25 cellular contexts compared by ENCODE assay signal in genomic region chr20:57704245-57704644, GRCh38. TPM values are rescaled to one million over a fixed set of nuclear protein-coding genes. Genes with fewer than 3 reads are reported as not detected.
DNase-seq lines count a peak whose midpoint lies in the region; ATAC-seq, FAIRE-seq and TF ChIP-seq lines count a peak whose summit lies in the region.
"Had no signal": no experiment of that assay in that cellular context is flagged by ENCODE, and none has a peak within 500 bp of the region (broad histone marks: within the 10 kb centered on the region; RNA-seq: fewer than 3 reads in every experiment).

No MANE protein-coding gene starts in this region.

- H3K4me1 ChIP-seq in A549 = peaks cover 81% of the 10 kb centered on the region
- peaks cover 2 to 18% of the 10 kb centered on the region in 2 donors for H3K4me1 ChIP-seq in neuronal stem cell (ENCODE audit: control insufficient read depth in 2 of 2, insufficient read depth in 1 of 2, low read depth in 1 of 2, low read length in 2 of 2)
- peaks cover 12% of the 10 kb centered on the region for H3K4me1 ChIP-seq in hepatocyte (ENCODE audit: insufficient read depth)

- no peak for ATAC-seq in A549
- ATAC-seq: activated CD4-positive, alpha-beta T cell treated with anti-CD3 and anti-CD28 coated beads for 36 hours; esophagus mucosa had no signal

- no peak for TF ChIP-seq RAD21 in A549 (conservative IDR thresholded peaks at IDR 0.05 in 1 of 2, IDR thresholded peaks at IDR 0.05 in 1 of 2)

- H3K4me3 ChIP-seq in A549 = peak overlapping the region; percentile 81; the same call in 2 of the 3 replicates
- H3K4me3 ChIP-seq in neuronal stem cell (ENCODE audit: low read length in 2 of 2) = no peak overlapping the region
- no peak overlapping the region for H3K4me3 ChIP-seq in hepatocyte
- H3K4me3 ChIP-seq: transverse colon had no signal

- H3K14ac ChIP-seq in neuronal stem cell (ENCODE audit: low read length) = no peak overlapping the region

- no peak overlapping the region for H2BK5ac ChIP-seq in neuronal stem cell (ENCODE audit: low read length)

- H4K8ac ChIP-seq in neuronal stem cell (ENCODE audit: low read depth, low read length) = no peak overlapping the region

- no peak overlapping the region for H2BK15ac ChIP-seq in neuronal stem cell (ENCODE audit: low read length)

- no peak overlapping the region for H2BK12ac ChIP-seq in neuronal stem cell (ENCODE audit: low read length)

- no peak for TF ChIP-seq CTCF in A549 (IDR thresholded peaks at IDR 0.05)
- TF ChIP-seq CTCF in hepatocyte (IDR thresholded peaks at IDR 0.05; ENCODE audit: poor library complexity) = no peak

- WGBS in A549 (ENCODE audit: missing lambda C conversion rate) = 83% methylated on average over 14 of the region's 14 CpGs
- no CpG with 5 or more reads among the region's 14 CpGs for WGBS in neuronal stem cell (ENCODE audit: extremely low coverage in 2 of 2, insufficient read length in 2 of 2, insufficient replicate concordance in 1 of 2), 2 donors
- WGBS in hepatocyte (ENCODE audit: low lambda C conversion rate, missing lambda C conversion rate) = 91% methylated on average over 14 of the region's 14 CpGs

- no peak for DNase-seq in A549 (ENCODE audit: low read depth in 1 of 2, low spot score in 1 of 2)
- DNase-seq in astrocyte of the hippocampus (ENCODE audit: low read depth, low spot score) = peak; percentile 6
- DNase-seq in neuronal stem cell (ENCODE audit: low spot score) = no peak
- no peak for DNase-seq in activated T-helper 1 cell treated with anti-CD3 and anti-CD28 coated beads, Interleukin-12 subunit alpha, Interleukin-12 subunit beta, Interleukin-2, Interleukin-4 antibody, amounts not matched to agents 30 ng/mL and 10 ng/mL and 1 ng/mL, durations not matched to agents 14 hours and 24 hours and 36 hours (ENCODE audit: low spot score)
- DNase-seq in hepatocyte (ENCODE audit: low spot score) = no peak
- DNase-seq in COLO668 (lab: John Stamatoyannopoulos, UW; ENCODE audit: unreplicated experiment) = no peak
- no peak for DNase-seq in NCI-H1105 treated with DMSO at 0.1 percent for 48 hours (lab: John Stamatoyannopoulos, UW)
- DNase-seq: activated CD4-positive, alpha-beta T cell treated with anti-CD3 and anti-CD28 coated beads for 36 hours; effector CD4-positive, alpha-beta T cell; GOT3; hippocampal formation; KBM-7; NCI-H2029; NCI-H2227 treated with DMSO at 0.1 percent for 48 hours; NCI-H774; OCI-M1; SIG-M5; small intestine; stimulated activated naive CD4-positive, alpha-beta T cell treated with Interleukin-2 at 50 U/mL for 16 hours; transverse colon had no signal

- H3K79me2 ChIP-seq in hepatocyte = peaks cover 97% of the 10 kb centered on the region

- peaks cover 66% of the 10 kb centered on the region for H4K20me1 ChIP-seq in hepatocyte (ENCODE audit: insufficient read depth, poor library complexity, severe bottlenecking)

- H4K91ac ChIP-seq in neuronal stem cell (ENCODE audit: low read depth, low read length, poor library complexity) = no peak overlapping the region

- no peaks in the 10 kb centered on the region for H3K9me2 ChIP-seq in hepatocyte (replicated peaks; ENCODE audit: insufficient read depth)

- no peak overlapping the region for H3K23ac ChIP-seq in neuronal stem cell (ENCODE audit: low read depth, low read length, poor library complexity)

- H2AK5ac ChIP-seq in neuronal stem cell (ENCODE audit: low read depth, low read length) = peak overlapping the region; percentile 24

- H3K79me1 ChIP-seq in neuronal stem cell (ENCODE audit: low read depth, low read length) = no peaks in the 10 kb centered on the region

- no peak overlapping the region for H3K9ac ChIP-seq in neuronal stem cell (ENCODE audit: low read depth, low read length, poor library complexity)

- H3K27me3 ChIP-seq in neuronal stem cell (ENCODE audit: control insufficient read depth in 3 of 3, insufficient read depth in 3 of 3, low read depth in 1 of 3, low read length in 3 of 3) (peaks cover 20 to 45% (median 21%) of the 10 kb centered on the region in 3 experiments), hepatocyte (no peaks in the 10 kb centered on the region)
- H3K27me3 ChIP-seq: transverse colon had no signal

- H3K18ac ChIP-seq in neuronal stem cell (ENCODE audit: low read length) = no peak overlapping the region

- no peak overlapping the region for H2BK120ac ChIP-seq in neuronal stem cell (ENCODE audit: low read depth, low read length)

- H3K4ac ChIP-seq in neuronal stem cell (ENCODE audit: low read length) = no peak overlapping the region

- peaks cover 9% of the 10 kb centered on the region for H3K27me3 Mint-ChIP-seq in IgD-negative memory B cell
- peaks cover 25% of the 10 kb centered on the region for H3K27me3 Mint-ChIP-seq in activated T-helper 1 cell treated with anti-CD3 and anti-CD28 coated beads, Interleukin-12 subunit alpha, Interleukin-12 subunit beta, Interleukin-2, Interleukin-4 antibody, amounts not matched to agents 30 ng/mL and 10 ng/mL and 1 ng/mL, durations not matched to agents 14 hours and 24 hours and 36 hours (ENCODE audit: insufficient read depth)
- H3K27me3 Mint-ChIP-seq: activated naive CD4-positive, alpha-beta T cell treated with anti-CD3 and anti-CD28 coated beads, Interleukin-2, amount 50 U/mL, for 24 hours had no signal

- peaks cover 58 to 70% (median 60%) of the 10 kb centered on the region in 3 donors for H3K4me1 Mint-ChIP-seq in IgD-negative memory B cell
- peaks cover 7% of the 10 kb centered on the region for H3K4me1 Mint-ChIP-seq in activated T-helper 1 cell treated with anti-CD3 and anti-CD28 coated beads, Interleukin-12 subunit alpha, Interleukin-12 subunit beta, Interleukin-2, Interleukin-4 antibody, amounts not matched to agents 30 ng/mL and 10 ng/mL and 1 ng/mL, durations not matched to agents 14 hours and 24 hours and 36 hours (ENCODE audit: low read depth)

- TF ChIP-seq EP300 in A549 (IDR thresholded peaks at IDR 0.05) = no peak

- intact Hi-C loops in activated T-helper 1 cell treated with anti-CD3 and anti-CD28 coated beads, Interleukin-12 subunit alpha, Interleukin-12 subunit beta, Interleukin-2, Interleukin-4 antibody, amounts not matched to agents 30 ng/mL and 10 ng/mL and 1 ng/mL, durations not matched to agents 14 hours and 24 hours and 36 hours (cut with micrococcal nuclease) = no loop called here

- H3K36me3 ChIP-seq in neuronal stem cell (replicated peaks in 1 of 2; ENCODE audit: control insufficient read depth in 2 of 2, insufficient read depth in 2 of 2, low read length in 2 of 2) = no peaks in the 10 kb centered on the region
- no peaks in the 10 kb centered on the region for H3K36me3 ChIP-seq in hepatocyte (replicated peaks; ENCODE audit: insufficient read depth, low read depth)
- H3K36me3 ChIP-seq: transverse colon had no signal

- H3K27ac ChIP-seq in A549 (peak overlapping the region; percentile 97 to 98; a peak in 5 of 6 replicates), neuronal stem cell (replicated peaks; ENCODE audit: low read length) (no peak overlapping the region), hepatocyte (no peak overlapping the region)
- H3K27ac ChIP-seq: transverse colon had no signal

- FAIRE-seq in A549 (lab: Jason Lieb, UNC) = no peak
- FAIRE-seq: frontal cortex, small intestine, TTC549 had no signal

- H3K9me3 ChIP-seq in A549 (no peaks in the 10 kb centered on the region), neuronal stem cell (replicated peaks in 1 of 2; ENCODE audit: control insufficient read depth in 2 of 2, insufficient read depth in 1 of 2, low read depth in 1 of 2, low read length in 2 of 2) (no peaks in the 10 kb centered on the region), hepatocyte (ENCODE audit: low read depth) (no peaks in the 10 kb centered on the region)
- H3K9me3 ChIP-seq: transverse colon had no signal

- peak overlapping the region in 2 of 4 donors; percentile 63 to 93 for H3K4me3 Mint-ChIP-seq in IgD-negative memory B cell
- no peak overlapping the region for H3K4me3 Mint-ChIP-seq in activated T-helper 1 cell treated with anti-CD3 and anti-CD28 coated beads, Interleukin-12 subunit alpha, Interleukin-12 subunit beta, Interleukin-2, Interleukin-4 antibody, amounts not matched to agents 30 ng/mL and 10 ng/mL and 1 ng/mL, durations not matched to agents 14 hours and 24 hours and 36 hours
- H3K4me3 Mint-ChIP-seq: activated CD4-positive, alpha-beta T cell treated with anti-CD3 and anti-CD28 coated beads for 36 hours; activated naive CD4-positive, alpha-beta T cell treated with anti-CD3 and anti-CD28 coated beads, Interleukin-2, amount 50 U/mL, for 24 hours had no signal

- H3K9me3 Mint-ChIP-seq in IgD-negative memory B cell = no peaks in the 10 kb centered on the region
- H3K9me3 Mint-ChIP-seq in activated T-helper 1 cell treated with anti-CD3 and anti-CD28 coated beads, Interleukin-12 subunit alpha, Interleukin-12 subunit beta, Interleukin-2, Interleukin-4 antibody, amounts not matched to agents 30 ng/mL and 10 ng/mL and 1 ng/mL, durations not matched to agents 14 hours and 24 hours and 36 hours = no peaks in the 10 kb centered on the region
- H3K9me3 Mint-ChIP-seq: activated naive CD4-positive, alpha-beta T cell treated with anti-CD3 and anti-CD28 coated beads, Interleukin-2, amount 50 U/mL, for 24 hours had no signal

- peaks cover 2% of the 10 kb centered on the region for H3K36me3 Mint-ChIP-seq in IgD-negative memory B cell
- H3K36me3 Mint-ChIP-seq in activated T-helper 1 cell treated with anti-CD3 and anti-CD28 coated beads, Interleukin-12 subunit alpha, Interleukin-12 subunit beta, Interleukin-2, Interleukin-4 antibody, amounts not matched to agents 30 ng/mL and 10 ng/mL and 1 ng/mL, durations not matched to agents 14 hours and 24 hours and 36 hours (ENCODE audit: low read depth) = peaks cover 3% of the 10 kb centered on the region
- H3K36me3 Mint-ChIP-seq: activated naive CD4-positive, alpha-beta T cell treated with anti-CD3 and anti-CD28 coated beads, Interleukin-2, amount 50 U/mL, for 24 hours had no signal

- POLR2A ChIA-PET in A549 (lab: Yijun Ruan, JAX) = no interaction called here

- CTCF ChIA-PET in A549 (lab: Yijun Ruan, JAX) = no interaction called here

- H2AFZ ChIP-seq in neuronal stem cell (ENCODE audit: low read length) (no peak overlapping the region), hepatocyte (no peak overlapping the region)

- no peak for TF ChIP-seq POLR2A in A549 (IDR thresholded peaks at IDR 0.05; ENCODE audit: low read length)

- H3K27ac Mint-ChIP-seq in IgD-negative memory B cell = peak overlapping the region; percentile 14 to 90 (median 28)
- no peak overlapping the region for H3K27ac Mint-ChIP-seq in activated T-helper 1 cell treated with anti-CD3 and anti-CD28 coated beads, Interleukin-12 subunit alpha, Interleukin-12 subunit beta, Interleukin-2, Interleukin-4 antibody, amounts not matched to agents 30 ng/mL and 10 ng/mL and 1 ng/mL, durations not matched to agents 14 hours and 24 hours and 36 hours
- H3K27ac Mint-ChIP-seq: activated CD4-positive, alpha-beta T cell treated with anti-CD3 and anti-CD28 coated beads for 36 hours; activated naive CD4-positive, alpha-beta T cell treated with anti-CD3 and anti-CD28 coated beads, Interleukin-2, amount 50 U/mL, for 24 hours had no signal

- H3K4me2 ChIP-seq in A549 = peak overlapping the region; percentile 85
- no peak overlapping the region for H3K4me2 ChIP-seq in neuronal stem cell (ENCODE audit: insufficient read depth, low read length, poor library complexity, severe bottlenecking)
- no peak overlapping the region for H3K4me2 ChIP-seq in hepatocyte

RNA-seq across cellular contexts. Expression of gene PMEPA1, which starts 5.6 kb away (rescaled TPM):
- polyA plus RNA-seq in A549 (2011; rRNA removed) = 131 and 150 TPM in 2 replicates
- 145 and 229 TPM in 2 replicates for polyA plus RNA-seq in A549 (2012; cell fraction: cytosol; rRNA removed)
- 263 and 339 TPM in 2 replicates for polyA plus RNA-seq in A549 (2012; cell fraction: nucleus; rRNA removed)
- 114 to 152 TPM (median 147 TPM) in 3 replicates for polyA plus RNA-seq in A549 (2017; fragmentation: RNase III; extraction: RNeasy Plus Mini Kit Qiagen cat#74134 plus additional on column Dnase treatment)
- polyA minus RNA-seq in A549 (2011; rRNA and poly(A)+ RNA removed) = 151 and 188 TPM in 2 replicates
- polyA plus RNA-seq in IgD-negative memory B cell = 7.0 TPM
- polyA plus RNA-seq in neuronal stem cell (2013, experiment 1 of 2) = 0.10 TPM
- polyA plus RNA-seq in neuronal stem cell (2013, experiment 2 of 2) = 0.08 TPM
- 0.57 and 0.66 TPM in 2 replicates for total RNA-seq in activated T-helper 1 cell treated with anti-CD3 and anti-CD28 coated beads, Interleukin-12 subunit alpha, Interleukin-12 subunit beta, Interleukin-2, Interleukin-4 antibody, amounts not matched to agents 30 ng/mL and 10 ng/mL and 1 ng/mL, durations not matched to agents 14 hours and 24 hours and 36 hours
- total RNA-seq in hepatocyte = 6.8 and 9.2 TPM in 2 replicates
- polyA plus RNA-seq in hepatocyte = 34.1 and 40.3 TPM in 2 replicates

Comparison
In these comparisons a context has a peak if more than half of its experiments do, and no peak if none do; other contexts are left out.
1. H3K27ac ChIP-seq: peak in A549 (2 of 2); none in neuronal stem cell (single experiment) and hepatocyte (single experiment).